ENCODE assay signal across 21 cellular contexts in genomic region chr7:128106840-128107239, GRCh38.
DNase-seq lines count a peak whose midpoint lies in the region; ATAC-seq, FAIRE-seq and TF ChIP-seq lines count a peak whose summit lies in the region.
"Had no signal": no experiment of that assay in that cellular context is flagged by ENCODE, and none has a peak within 500 bp of the region (broad histone marks: within the 10 kb centered on the region; RNA-seq: fewer than 3 reads in every experiment).

No MANE protein-coding gene starts in this region.

- no TSS peak for BruUV-seq in HepG2 (replicated peaks; lab: Mats Ljungman, UMichigan)

- H3K27ac ChIP-seq in HepG2 (ENCODE audit: extremely low read length, insufficient read depth, low read length) (no peak overlapping the region), right lobe of liver (no peak overlapping the region), MM.1S (ENCODE audit: low read length) (peak overlapping the region; percentile 10; the same call in 1 of the 2 replicates), foreskin keratinocyte (no peak overlapping the region), upper lobe of right lung (no peak overlapping the region)
- H3K27ac ChIP-seq: cardiac muscle cell, heart left ventricle, upper lobe of left lung had no signal

- no peak overlapping the region for H3K4me3 ChIP-seq in HepG2 (replicated peaks in 1 of 3; ENCODE audit: insufficient read depth in 1 of 3, low read depth in 2 of 3, low read length in 3 of 3)
- H3K4me3 ChIP-seq in right lobe of liver: no peak overlapping the region
- no peak overlapping the region for H3K4me3 ChIP-seq in MM.1S (ENCODE audit: low read length)
- no peak overlapping the region for H3K4me3 ChIP-seq in upper lobe of right lung
- H3K4me3 ChIP-seq: cardiac muscle cell, heart left ventricle, smooth muscle cell, upper lobe of left lung had no signal

- H3K79me2 ChIP-seq in HepG2 (ENCODE audit: insufficient read depth, low read length) (no peaks in the 10 kb centered on the region), MM.1S (ENCODE audit: low read length) (no peaks in the 10 kb centered on the region)

- H3K27me3 ChIP-seq in HepG2 (ENCODE audit: control insufficient read depth in 1 of 2, insufficient read depth in 2 of 2, low read length in 2 of 2) (peaks cover 0 to 30% of the 10 kb centered on the region in 2 experiments), right lobe of liver (no peaks in the 10 kb centered on the region), MM.1S (replicated peaks; ENCODE audit: insufficient read depth, low read length) (no peaks in the 10 kb centered on the region), foreskin keratinocyte (peaks cover 66% of the 10 kb centered on the region), upper lobe of right lung (peaks cover 11% of the 10 kb centered on the region)

- CTCF ChIA-PET in HepG2 (lab: Yijun Ruan, JAX; ENCODE audit: low intra/inter-chr PET ratio, low total read pairs): no interaction called here

- TF ChIP-seq RAD21 in HepG2 (CRISPR knock-in tag; IDR thresholded peaks at IDR 0.05): no peak

- WGBS in HepG2 (ENCODE audit: low lambda C conversion rate): 0% methylated on average over 1 of the region's 1 CpG
- WGBS in right lobe of liver (ENCODE audit: insufficient coverage, low coverage, low lambda C conversion rate, missing lambda C conversion rate): 20% methylated on average over 1 of the region's 1 CpG

- H3K4me2 ChIP-seq in HepG2 (ENCODE audit: low read depth, low read length): no peak overlapping the region
- H3K4me2 ChIP-seq in MM.1S (ENCODE audit: low read depth, low read length): no peak overlapping the region
- H3K4me2 ChIP-seq: smooth muscle cell had no signal

- no peak for FAIRE-seq in HepG2 (lab: Jason Lieb, UNC)
- FAIRE-seq: endothelial cell of umbilical vein, GM18507, TTC549 had no signal

- TF ChIP-seq EP300 in HepG2 (IDR thresholded peaks at IDR 0.05; ENCODE audit: low read depth in 2 of 2, low read length in 2 of 2): no peak
- TF ChIP-seq EP300 in HepG2 (CRISPR knock-in tag; IDR thresholded peaks at IDR 0.05; ENCODE audit: borderline replicate concordance): no peak

- TF ChIP-seq POLR2A in HepG2 (IDR thresholded peaks at IDR 0.05; ENCODE audit: insufficient read depth in 1 of 2, low read depth in 2 of 2, low read length in 2 of 2) (no peak), right lobe of liver (IDR thresholded peaks at IDR 0.05) (no peak)

- H3K4me1 ChIP-seq in HepG2 (ENCODE audit: insufficient read depth, low read length): peaks cover 16% of the 10 kb centered on the region
- peaks cover 0 to 13% (median 0%) of the 10 kb centered on the region in 4 donors for H3K4me1 ChIP-seq in right lobe of liver
- peaks cover 47% of the 10 kb centered on the region for H3K4me1 ChIP-seq in MM.1S (ENCODE audit: low read length)
- no peaks in the 10 kb centered on the region for H3K4me1 ChIP-seq in foreskin keratinocyte
- peaks cover 16% of the 10 kb centered on the region for H3K4me1 ChIP-seq in upper lobe of right lung
- H3K4me1 ChIP-seq: Caco-2 had no signal

- no peak overlapping the region for H2AFZ ChIP-seq in HepG2 (ENCODE audit: low read length)
- no peak overlapping the region for H2AFZ ChIP-seq in MM.1S (ENCODE audit: low read length)

- H3K36me3 ChIP-seq in HepG2 (replicated peaks in 1 of 2; ENCODE audit: control insufficient read depth in 1 of 2, insufficient read depth in 2 of 2, low read length in 2 of 2) (no peaks in the 10 kb centered on the region), right lobe of liver (no peaks in the 10 kb centered on the region), MM.1S (replicated peaks; ENCODE audit: insufficient read depth, low read length) (no peaks in the 10 kb centered on the region), upper lobe of right lung (no peaks in the 10 kb centered on the region)
- H3K36me3 ChIP-seq: cardiac muscle cell, heart left ventricle, upper lobe of left lung had no signal

- no peaks in the 10 kb centered on the region for H3K9me3 ChIP-seq in HepG2 (ENCODE audit: low read length)
- no peaks in the 10 kb centered on the region for H3K9me3 ChIP-seq in right lobe of liver
- H3K9me3 ChIP-seq in MM.1S (replicated peaks; ENCODE audit: insufficient read depth, low read length): no peaks in the 10 kb centered on the region
- no peaks in the 10 kb centered on the region for H3K9me3 ChIP-seq in upper lobe of right lung
- H3K9me3 ChIP-seq: Caco-2, heart left ventricle, upper lobe of left lung had no signal

- DNase-seq in HepG2 (ENCODE audit: low spot score) (no peak), right lobe of liver (no peak), MM.1S (no peak), foreskin keratinocyte (no peak), upper lobe of right lung (peak; percentile 33), NCI-H526 treated with DMSO at 0.1 percent for 48 hours (lab: John Stamatoyannopoulos, UW) (no peak), NCI-H2107 (lab: John Stamatoyannopoulos, UW) (no peak), COLO668 (lab: John Stamatoyannopoulos, UW; ENCODE audit: unreplicated experiment) (no peak)
- DNase-seq: activated CD8-positive, alpha-beta memory T cell treated with anti-CD3 and anti-CD28 coated beads, Interleukin-2, amount 50 U/mL, for 4 hours; amygdala; heart left ventricle; IMR-90; NCI-H1436 treated with DMSO at 0.1 percent for 48 hours; stimulated activated CD4-positive, alpha-beta T cell treated with anti-CD3 and anti-CD28 coated beads, Interleukin-4, amount 100 ng/mL, for 1 hour; upper lobe of left lung had no signal

- peak; percentile 1; the same call in 2 of the 3 replicates for ATAC-seq in HepG2
- ATAC-seq in right lobe of liver: no peak
- peak; percentile 5 for ATAC-seq in foreskin keratinocyte
- ATAC-seq in upper lobe of right lung: no peak
- ATAC-seq: heart left ventricle had no signal

- intact Hi-C loops in HepG2 (cut with micrococcal nuclease; ENCODE audit: unreplicated experiment): no loop called here
- intact Hi-C loops in right lobe of liver (cut with DNase I): no loop called here
- intact Hi-C loops in upper lobe of right lung (cut with DNase I): no loop called here

- POLR2A ChIA-PET in HepG2 (lab: Yijun Ruan, JAX): no interaction called here

- H3F3A ChIP-seq in MM.1S (ENCODE audit: insufficient read depth, low read length): peaks cover 41% of the 10 kb centered on the region

- in situ Hi-C loops in HepG2 (cut with HindIII; ENCODE audit: extremely low pct_ligation_motif_present, low pct_unique_long_range_greater_than_20kb): no loop called here

- no peak overlapping the region for H3K9ac ChIP-seq in HepG2 (ENCODE audit: insufficient read depth, low read depth, low read length)
- no peak overlapping the region for H3K9ac ChIP-seq in MM.1S (ENCODE audit: low read length)

- TF ChIP-seq CTCF in HepG2 (CRISPR knock-in tag; IDR thresholded peaks at IDR 0.05) (no peak), right lobe of liver (IDR thresholded peaks at IDR 0.05) (no peak), MM.1S (IDR thresholded peaks at IDR 0.05; ENCODE audit: low read length) (no peak), foreskin keratinocyte (conservative IDR thresholded peaks at IDR 0.05) (no peak), upper lobe of right lung (IDR thresholded peaks at IDR 0.05) (no peak)

- H4K20me1 ChIP-seq in HepG2 (ENCODE audit: insufficient read depth, low read length) (no peaks in the 10 kb centered on the region), MM.1S (ENCODE audit: insufficient read depth, low read length) (no peaks in the 10 kb centered on the region)

- H3K9me2 ChIP-seq in MM.1S (replicated peaks; ENCODE audit: insufficient read depth, low read length): no peaks in the 10 kb centered on the region

TF ChIP-seq in HepG2, 621 proteins besides CTCF, POLR2A, EP300 and RAD21:
- no peak for TF ChIP-seq ERF (CRISPR knock-in tag; IDR thresholded peaks at IDR 0.05)
- no peak for TF ChIP-seq ZNF263 (CRISPR knock-in tag; IDR thresholded peaks at IDR 0.05)
- no peak for TF ChIP-seq HHEX (CRISPR knock-in tag; IDR thresholded peaks at IDR 0.05)
- TF ChIP-seq POGK (CRISPR knock-in tag; conservative IDR thresholded peaks at IDR 0.05): no peak
- no peak for TF ChIP-seq ZNF510 (CRISPR knock-in tag; IDR thresholded peaks at IDR 0.05; ENCODE audit: low read depth)
- no peak for TF ChIP-seq ZNF839 (CRISPR knock-in tag; IDR thresholded peaks at IDR 0.05; ENCODE audit: borderline replicate concordance)

Comparison
In these comparisons a context has a peak if more than half of its experiments do, and no peak if none do; other contexts are left out.
1. ATAC-seq: peak in HepG2 (single experiment) and foreskin keratinocyte (single experiment); none in right lobe of liver (0 of 4) and upper lobe of right lung (single experiment).